Comparison of ENCODE assay signal across 20 cellular contexts in the genomic region with DNA sequence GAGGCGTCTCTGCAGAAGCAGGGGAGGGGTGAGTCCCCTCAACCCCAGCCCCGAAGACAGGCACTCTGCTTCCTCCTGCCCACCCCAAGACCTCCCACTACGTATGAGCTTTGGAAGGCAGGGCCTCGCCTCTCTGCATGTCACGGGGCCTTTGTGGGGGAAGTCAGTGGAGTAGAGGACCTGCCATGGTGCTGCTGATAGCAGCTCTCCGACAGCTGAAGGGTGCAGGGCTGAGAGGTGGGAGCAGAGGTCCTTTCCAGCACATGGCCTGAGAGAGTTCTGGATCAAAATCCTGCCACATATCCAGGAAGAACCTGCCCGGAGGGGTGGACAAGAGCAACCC. TPM values are rescaled to one million over a fixed set of nuclear protein-coding genes. Genes with fewer than 3 reads are reported as not detected.
A peak's percentile ranks its signal among the peaks of the same experiment; 100 is the strongest.
DNase-seq lines count a peak whose midpoint lies in the region; ATAC-seq and TF ChIP-seq lines count a peak whose summit lies in the region.
"Had no signal": no experiment of that assay in that cellular context is flagged by ENCODE, and none has a peak within 500 bp of the region (broad histone marks: within the 10 kb centered on the region; RNA-seq: fewer than 3 reads in every experiment).

No MANE protein-coding gene starts in this region.

- H3K4me2 ChIP-seq in neuronal stem cell (ENCODE audit: insufficient read depth, low read length, poor library complexity, severe bottlenecking) = no peak overlapping the region

- POLR2A ChIA-PET in CD8-positive, alpha-beta memory T cell (lab: Charles Lee) = interaction anchor here (0.7 kb wide), 1 partner anchor 545 kb away, joined by 3 read pairs; no protein-coding TSS in a partner anchor

- peak overlapping the region; percentile 7 for H2AK5ac ChIP-seq in neuronal stem cell (ENCODE audit: low read depth, low read length)

- H3K79me1 ChIP-seq in neuronal stem cell (ENCODE audit: low read depth, low read length) = no peaks in the 10 kb centered on the region

- no peaks in the 10 kb centered on the region for H3K9me3 ChIP-seq in CD8-positive, alpha-beta memory T cell (ENCODE audit: low read length)
- H3K9me3 ChIP-seq in endodermal cell (ENCODE audit: control insufficient read depth, low read length) (no peaks in the 10 kb centered on the region), neuronal stem cell (replicated peaks in 1 of 2; ENCODE audit: control insufficient read depth in 2 of 2, insufficient read depth in 1 of 2, low read depth in 1 of 2, low read length in 2 of 2) (peaks cover 0 to 2% of the 10 kb centered on the region in 2 donors), heart right ventricle (no peaks in the 10 kb centered on the region)
- H3K9me3 ChIP-seq: gastrocnemius medialis, mucosa of descending colon, pancreas, SJSA1, testis had no signal

- no peak overlapping the region for H3K27ac ChIP-seq in CD8-positive, alpha-beta memory T cell (ENCODE audit: low read depth, low read length)
- H3K27ac ChIP-seq in endodermal cell (ENCODE audit: low read depth, low read length) = no peak overlapping the region
- no peak overlapping the region for H3K27ac ChIP-seq in neuronal stem cell (replicated peaks; ENCODE audit: low read length)
- no peak overlapping the region for H3K27ac ChIP-seq in heart right ventricle
- H3K27ac ChIP-seq: coronary artery, epithelial cell of prostate, gastrocnemius medialis, pancreas, SJSA1, testis had no signal

- H3K4me3 Mint-ChIP-seq in CD8-positive, alpha-beta memory T cell = peak overlapping the region in 5 of 7 donors; percentile 19 to 78 (median 54)
- H3K4me3 Mint-ChIP-seq in endodermal cell = no peak overlapping the region

- peaks cover 7 to 12% of the 10 kb centered on the region in 2 donors for H3K27me3 Mint-ChIP-seq in CD8-positive, alpha-beta memory T cell
- peaks cover 34% of the 10 kb centered on the region for H3K27me3 Mint-ChIP-seq in endodermal cell (ENCODE audit: insufficient read depth)

- no peak overlapping the region for H2AFZ ChIP-seq in neuronal stem cell (ENCODE audit: low read length)

- no peak overlapping the region for H3K23ac ChIP-seq in neuronal stem cell (ENCODE audit: low read depth, low read length, poor library complexity)

- no peak for DNase-seq in CD8-positive, alpha-beta memory T cell
- DNase-seq in OCI-M2 (lab: John Stamatoyannopoulos, UW; ENCODE audit: unreplicated experiment) (peak; percentile 36), endodermal cell (peak; percentile 44), neuronal stem cell (ENCODE audit: low spot score) (no peak), KG1 (lab: John Stamatoyannopoulos, UW) (no peak), heart right ventricle (no peak), NCI-H345 treated with DMSO at 0.1 percent for 48 hours (lab: John Stamatoyannopoulos, UW; ENCODE audit: unreplicated experiment) (no peak)
- DNase-seq: activated CD4-positive, alpha-beta T cell treated with anti-CD3 and anti-CD28 coated beads for 1 hour; gastrocnemius medialis; GF-D8; mucosa of descending colon; NCI-H2029; pancreas; stimulated activated CD4-positive, alpha-beta T cell treated with anti-CD3 and anti-CD28 coated beads, Interleukin-4, amount 100 ng/mL, for 1 hour; testis had no signal

- H2BK120ac ChIP-seq in neuronal stem cell (ENCODE audit: low read depth, low read length) = no peak overlapping the region

- H2BK5ac ChIP-seq in neuronal stem cell (ENCODE audit: low read length) = no peak overlapping the region

- no peak overlapping the region for H2BK15ac ChIP-seq in neuronal stem cell (ENCODE audit: low read length)

- H3K36me3 Mint-ChIP-seq in CD8-positive, alpha-beta memory T cell = peaks cover 0 to 16% (median 0%) of the 10 kb centered on the region in 3 donors
- peaks cover 4% of the 10 kb centered on the region for H3K36me3 Mint-ChIP-seq in endodermal cell (ENCODE audit: low read depth)

- H4K8ac ChIP-seq in neuronal stem cell (ENCODE audit: low read depth, low read length) = no peak overlapping the region

- H3K14ac ChIP-seq in neuronal stem cell (ENCODE audit: low read length) = no peak overlapping the region

- peaks cover 19 to 34% (median 25%) of the 10 kb centered on the region in 3 donors for H3K4me1 Mint-ChIP-seq in CD8-positive, alpha-beta memory T cell
- H3K4me1 Mint-ChIP-seq in endodermal cell = peaks cover 17% of the 10 kb centered on the region

- no peak overlapping the region for H2BK12ac ChIP-seq in neuronal stem cell (ENCODE audit: low read length)

- H3K36me3 ChIP-seq in CD8-positive, alpha-beta memory T cell (ENCODE audit: insufficient read depth, low read length) = peaks cover 8% of the 10 kb centered on the region
- H3K36me3 ChIP-seq in endodermal cell (ENCODE audit: control insufficient read depth, insufficient read depth, low read length) (peaks cover 1% of the 10 kb centered on the region), neuronal stem cell (replicated peaks in 1 of 2; ENCODE audit: control insufficient read depth in 2 of 2, insufficient read depth in 2 of 2, low read length in 2 of 2) (peaks cover 9 to 18% of the 10 kb centered on the region in 2 donors), heart right ventricle (peaks cover 0 to 28% (median 2%) of the 10 kb centered on the region in 9 donors)

- H3K9ac ChIP-seq in endodermal cell (ENCODE audit: extremely low read depth, low read length, poor library complexity, severe bottlenecking) (no peak overlapping the region), neuronal stem cell (ENCODE audit: low read depth, low read length, poor library complexity) (no peak overlapping the region)

- H3K27ac Mint-ChIP-seq in CD8-positive, alpha-beta memory T cell = peak overlapping the region in 2 of 8 donors; percentile 3 to 38
- H3K27ac Mint-ChIP-seq in endodermal cell = no peak overlapping the region

- H3K18ac ChIP-seq in neuronal stem cell (ENCODE audit: low read length) = no peak overlapping the region

- no peak for ATAC-seq in heart right ventricle
- no peak for ATAC-seq in GM21381 (IDR thresholded peaks at IDR 0.05; ENCODE audit: unreplicated experiment)
- ATAC-seq: gastrocnemius medialis, GM12878, mucosa of descending colon, pancreas had no signal

- H4K91ac ChIP-seq in neuronal stem cell (ENCODE audit: low read depth, low read length, poor library complexity) = no peak overlapping the region

- H3K4me1 ChIP-seq in CD8-positive, alpha-beta memory T cell (ENCODE audit: insufficient read depth, low read length) = peaks cover 13% of the 10 kb centered on the region
- peaks cover 6% of the 10 kb centered on the region for H3K4me1 ChIP-seq in endodermal cell (ENCODE audit: control insufficient read depth, insufficient read depth, low read length)
- H3K4me1 ChIP-seq in neuronal stem cell (ENCODE audit: control insufficient read depth in 2 of 2, insufficient read depth in 1 of 2, low read depth in 1 of 2, low read length in 2 of 2) = peaks cover 4 to 19% of the 10 kb centered on the region in 2 donors
- peaks cover 30 to 65% (median 41%) of the 10 kb centered on the region in 9 donors for H3K4me1 ChIP-seq in heart right ventricle

- TF ChIP-seq CTCF in endodermal cell (conservative IDR thresholded peaks at IDR 0.05) (no peak), heart right ventricle (IDR thresholded peaks at IDR 0.05) (no peak)

- intact Hi-C loops in heart right ventricle (cut with DNase I) = loop anchor here in 7 of 10 donors (5.0 to 10.0 kb wide), 4 partner anchors 43 to 58 kb away; a partner anchor contains a TSS

- H3K9me3 Mint-ChIP-seq in CD8-positive, alpha-beta memory T cell = no peaks in the 10 kb centered on the region
- no peaks in the 10 kb centered on the region for H3K9me3 Mint-ChIP-seq in endodermal cell

- no peak overlapping the region for H3K4ac ChIP-seq in neuronal stem cell (ENCODE audit: low read length)

- H3K27me3 ChIP-seq in CD8-positive, alpha-beta memory T cell (ENCODE audit: insufficient read depth, low read length, poor library complexity, severe bottlenecking) = peaks cover 14% of the 10 kb centered on the region
- peaks cover 19% of the 10 kb centered on the region for H3K27me3 ChIP-seq in endodermal cell (ENCODE audit: control insufficient read depth, insufficient read depth, low read length, poor library complexity, severe bottlenecking)
- H3K27me3 ChIP-seq in neuronal stem cell (ENCODE audit: control insufficient read depth in 3 of 3, insufficient read depth in 3 of 3, low read depth in 1 of 3, low read length in 3 of 3) = peaks cover 11 to 18% (median 14%) of the 10 kb centered on the region in 3 experiments
- H3K27me3 ChIP-seq in heart right ventricle = peaks cover 0 to 32% (median 0%) of the 10 kb centered on the region in 7 donors
- H3K27me3 ChIP-seq: pancreas, testis had no signal

- no peak overlapping the region for H3K4me3 ChIP-seq in CD8-positive, alpha-beta memory T cell (ENCODE audit: low read length)
- H3K4me3 ChIP-seq in endodermal cell (ENCODE audit: low read length) (no peak overlapping the region), neuronal stem cell (ENCODE audit: low read length in 2 of 2) (no peak overlapping the region), heart right ventricle (no peak overlapping the region)
- H3K4me3 ChIP-seq: coronary artery, mucosa of descending colon, pancreas, SJSA1, testis had no signal

- WGBS in endodermal cell (ENCODE audit: insufficient coverage in 1 of 2, insufficient read length in 1 of 2), 2 experiments = 84 to 93% methylated on average over 3 to 7 of the region's 7 CpGs
- WGBS in neuronal stem cell (ENCODE audit: extremely low coverage in 2 of 2, insufficient read length in 2 of 2, insufficient replicate concordance in 1 of 2), 2 donors = no CpG with 5 or more reads among the region's 7 CpGs
- 74 to 79% methylated on average over 7 of the region's 7 CpGs for WGBS in heart right ventricle, 2 donors

- CTCF ChIA-PET in CD8-positive, alpha-beta memory T cell (lab: Charles Lee) = interaction anchor here (1.0 to 1.4 kb wide), 3 partner anchors 12 to 502 kb away, joined by 3 to 4 read pairs (median 3); no protein-coding TSS in a partner anchor

RNA-seq across cellular contexts. Expression of a gene that starts 1.3 kb away (rescaled TPM):
- total RNA-seq in CD8-positive, alpha-beta memory T cell = under 1 TPM; 0.40 to 0.61 TPM
- polyA plus RNA-seq in CD8-positive, alpha-beta memory T cell = 0.90 TPM
- total RNA-seq in endodermal cell = 1 to 10 TPM; 1.6 to 2.6 TPM
- 0.96 TPM for polyA plus RNA-seq in endodermal cell (2013, experiment 1 of 2)
- 1.1 TPM for polyA plus RNA-seq in endodermal cell (2013, experiment 2 of 2)
- polyA plus RNA-seq in neuronal stem cell (2013, experiment 1 of 2) = 3.1 TPM
- polyA plus RNA-seq in neuronal stem cell (2013, experiment 2 of 2) = 3.0 TPM
- total RNA-seq in heart right ventricle = 10 to 100 TPM in 1 of 10 donors, 1 to 10 TPM in 6, under 1 TPM in 3; 0.66 to 10.0 (median 1.6) TPM
- polyA plus RNA-seq in heart right ventricle = 1 to 10 TPM; 1.4 to 9.3 TPM

RNA-seq across cellular contexts. Expression of a gene that starts 12.6 kb away (rescaled TPM):
- total RNA-seq in CD8-positive, alpha-beta memory T cell = 100 to 1,000 TPM; 384 to 385 TPM
- 715 TPM for polyA plus RNA-seq in CD8-positive, alpha-beta memory T cell
- total RNA-seq in endodermal cell (100 to 1,000 TPM; 551 to 652 TPM), heart right ventricle (100 to 1,000 TPM in 3 of 10 donors, 10 to 100 TPM in 7; 60.3 to 178 (median 83.7) TPM)
- 347 TPM for polyA plus RNA-seq in endodermal cell (2013, experiment 1 of 2)
- 348 TPM for polyA plus RNA-seq in endodermal cell (2013, experiment 2 of 2)
- polyA plus RNA-seq in neuronal stem cell (2013, experiment 1 of 2) = 171 TPM
- polyA plus RNA-seq in neuronal stem cell (2013, experiment 2 of 2) = 170 TPM
- polyA plus RNA-seq in heart right ventricle = 100 to 1,000 TPM; 237 to 600 TPM

RNA-seq across cellular contexts. Expression of a gene that starts 54.4 kb away (rescaled TPM):
- total RNA-seq in CD8-positive, alpha-beta memory T cell = 10 to 100 TPM; 90.1 to 93.6 TPM
- 63.4 TPM for polyA plus RNA-seq in CD8-positive, alpha-beta memory T cell
- 10 to 100 TPM; 54.5 to 63.0 TPM for total RNA-seq in endodermal cell
- 62.9 TPM for polyA plus RNA-seq in endodermal cell (2013, experiment 1 of 2)
- 61.1 TPM for polyA plus RNA-seq in endodermal cell (2013, experiment 2 of 2)
- 33.6 TPM for polyA plus RNA-seq in neuronal stem cell (2013, experiment 1 of 2)
- polyA plus RNA-seq in neuronal stem cell (2013, experiment 2 of 2) = 39.3 TPM
- 100 to 1,000 TPM in 3 of 10 donors, 10 to 100 TPM in 7; 80.8 to 110 (median 96.0) TPM for total RNA-seq in heart right ventricle
- polyA plus RNA-seq in heart right ventricle = 10 to 100 TPM; 44.9 to 47.9 TPM

RNA-seq across cellular contexts. Expression of a gene that starts 56.6 kb away (rescaled TPM):
- 10 to 100 TPM; 68.0 to 68.7 TPM for total RNA-seq in CD8-positive, alpha-beta memory T cell
- polyA plus RNA-seq in CD8-positive, alpha-beta memory T cell = 78.1 TPM
- total RNA-seq in endodermal cell (10 to 100 TPM; 54.6 to 63.2 TPM), heart right ventricle (10 to 100 TPM; 36.4 to 65.6 (median 52.3) TPM)
- polyA plus RNA-seq in endodermal cell (2013, experiment 1 of 2) = 94.6 TPM
- 76.5 TPM for polyA plus RNA-seq in endodermal cell (2013, experiment 2 of 2)
- polyA plus RNA-seq in neuronal stem cell (2013, experiment 1 of 2) = 138 TPM
- 148 TPM for polyA plus RNA-seq in neuronal stem cell (2013, experiment 2 of 2)
- 100 to 1,000 TPM in 1 of 2 donors, 10 to 100 TPM in 1; 62.2 to 118 TPM for polyA plus RNA-seq in heart right ventricle

Comparison
In these comparisons a context has a peak if more than half of its experiments do, and no peak if none do; other contexts are left out.
1. DNase-seq: peak in OCI-M2 (single experiment) and endodermal cell (single experiment); none in CD8-positive, alpha-beta memory T cell (0 of 5), neuronal stem cell (single experiment), KG1 (single experiment), heart right ventricle (0 of 2) and NCI-H345 treated with DMSO at 0.1 percent for 48 hours (single experiment).